Comparison of ENCODE assay signal across 8 cellular contexts in genomic region chr22:41460071-41460470, GRCh38. TPM values are rescaled to one million over a fixed set of nuclear protein-coding genes. Genes with fewer than 3 reads are reported as not detected.
DNase-seq lines count a peak whose midpoint lies in the region; ATAC-seq and TF ChIP-seq lines count a peak whose summit lies in the region.
"Not testable (repeated sequence)": the region's sequence is repeated elsewhere in the genome, so short reads cannot be mapped to it uniquely, and the experiment has no call there.

No MANE protein-coding gene starts in this region.

- not testable (repeated sequence) for TF ChIP-seq CTCF in chondrocyte (IDR thresholded peaks at IDR 0.05); neural crest cell (conservative IDR thresholded peaks at IDR 0.05); sigmoid colon (IDR thresholded peaks at IDR 0.05); testis (IDR thresholded peaks at IDR 0.05)

- peaks cover 28% of the 10 kb centered on the region for H3K36me3 Mint-ChIP-seq in activated naive CD4-positive, alpha-beta T cell treated with anti-CD3 and anti-CD28 coated beads for 36 hours (ENCODE audit: low read depth)
- H3K36me3 Mint-ChIP-seq in chondrocyte (ENCODE audit: low read depth) (peaks cover 23% of the 10 kb centered on the region), neural crest cell (ENCODE audit: low read depth) (peaks cover 12% of the 10 kb centered on the region)

- peak; percentile 82 for ATAC-seq in Right ventricle myocardium superior (ENCODE audit: poor library complexity)

- H3K4me1 Mint-ChIP-seq in activated naive CD4-positive, alpha-beta T cell treated with anti-CD3 and anti-CD28 coated beads for 36 hours (ENCODE audit: low read depth), result peaks cover 13% of the 10 kb centered on the region
- not testable (repeated sequence) for H3K4me1 Mint-ChIP-seq in chondrocyte (ENCODE audit: low read depth); neural crest cell

- not testable (repeated sequence) for TF ChIP-seq POLR2A in sigmoid colon (IDR thresholded peaks at IDR 0.05); testis (IDR thresholded peaks at IDR 0.05)

- H3K9me3 ChIP-seq in sigmoid colon, testis: not testable (repeated sequence)

- not testable (repeated sequence) for TF ChIP-seq EP300 in sigmoid colon (IDR thresholded peaks at IDR 0.05)

- DNase-seq in NCI-H1694 (lab: John Stamatoyannopoulos, UW) (peak; percentile 35), chondrocyte (ENCODE audit: low spot score) (peak; percentile 28), Right ventricle myocardium superior (peak; percentile 73), hippocampal formation (lab: John Stamatoyannopoulos, UW) (peak; percentile 42 to 52), sigmoid colon (peak; percentile 88), testis (peak; percentile 66)
- DNase-seq in activated naive CD4-positive, alpha-beta T cell treated with anti-CD3 and anti-CD28 coated beads for 36 hours; neural crest cell (ENCODE audit: low read depth, low spot score): not testable (repeated sequence)

- 81 to 84% methylated on average over 5 of the region's 5 CpGs for WGBS in sigmoid colon, 2 donors
- WGBS in testis, 2 donors, result 62 to 66% methylated on average over 5 of the region's 5 CpGs

- H3K27ac ChIP-seq in sigmoid colon, result peak overlapping the region in 3 of 4 donors; percentile 26 to 68 (median 43)
- not testable (repeated sequence) for H3K27ac ChIP-seq in testis

- not testable (repeated sequence) for H3K4me3 Mint-ChIP-seq in activated naive CD4-positive, alpha-beta T cell treated with anti-CD3 and anti-CD28 coated beads for 36 hours; chondrocyte (ENCODE audit: unreplicated experiment)
- H3K4me3 Mint-ChIP-seq in neural crest cell, result peak overlapping the region; percentile 27

- H3K27me3 ChIP-seq in sigmoid colon, testis: not testable (repeated sequence)

- peaks cover 17 to 70% (median 41%) of the 10 kb centered on the region in 4 donors for H3K36me3 ChIP-seq in sigmoid colon
- not testable (repeated sequence) for H3K36me3 ChIP-seq in testis (ENCODE audit: low read depth, missing control alignments)

- intact Hi-C loops in activated naive CD4-positive, alpha-beta T cell treated with anti-CD3 and anti-CD28 coated beads for 36 hours (cut with micrococcal nuclease); Right ventricle myocardium superior (cut with DNase I); sigmoid colon (cut with DNase I); testis (cut with DNase I; ENCODE audit: low total_unique reads): not testable (repeated sequence)

- peak overlapping the region; percentile 50 for H3K27ac Mint-ChIP-seq in activated naive CD4-positive, alpha-beta T cell treated with anti-CD3 and anti-CD28 coated beads for 36 hours
- H3K27ac Mint-ChIP-seq in chondrocyte (ENCODE audit: unreplicated experiment); neural crest cell (ENCODE audit: unreplicated experiment): not testable (repeated sequence)

- not testable (repeated sequence) for H3K4me3 ChIP-seq in sigmoid colon, testis

- not testable (repeated sequence) for H3K27me3 Mint-ChIP-seq in activated naive CD4-positive, alpha-beta T cell treated with anti-CD3 and anti-CD28 coated beads for 36 hours (ENCODE audit: low read depth); chondrocyte (ENCODE audit: low read depth); neural crest cell (ENCODE audit: low read depth)

- H3K9me3 Mint-ChIP-seq in activated naive CD4-positive, alpha-beta T cell treated with anti-CD3 and anti-CD28 coated beads for 36 hours; chondrocyte (ENCODE audit: low read depth); neural crest cell: not testable (repeated sequence)

- CTCF ChIA-PET in activated naive CD4-positive, alpha-beta T cell treated with anti-CD3 and anti-CD28 coated beads for 36 hours (lab: Charles Lee), result interaction anchor here (1.4 kb wide), 1 partner anchor 56 kb away, joined by 4 read pairs; no protein-coding TSS in a partner anchor

- not testable (repeated sequence) for H3K4me1 ChIP-seq in sigmoid colon, testis

RNA-seq across cellular contexts. Expression of gene PHF5A, which starts 8.4 kb away (rescaled TPM):
- total RNA-seq in activated naive CD4-positive, alpha-beta T cell treated with anti-CD3 and anti-CD28 coated beads for 36 hours, result 10 to 100 TPM; 67.5 to 69.0 TPM
- total RNA-seq in chondrocyte (22.5 to 32.4 TPM (median 26.8 TPM) in 3 replicates), Right ventricle myocardium superior (26.4 TPM), neural crest cell (81.8 and 88.9 TPM in 2 replicates), sigmoid colon (10 to 100 TPM; 31.9 to 54.2 (median 44.4) TPM), testis (10 to 100 TPM; 33.7 to 35.1 TPM)
- polyA plus RNA-seq in sigmoid colon (10 to 100 TPM; 49.2 to 59.6 (median 59.6) TPM), testis (ENCODE audit: insufficient read depth, low read depth, low replicate concordance) (42.8 TPM)

RNA-seq across cellular contexts. Expression of gene ACO2, which starts 8.8 kb away (rescaled TPM):
- 100 to 1,000 TPM; 113 to 118 TPM for total RNA-seq in activated naive CD4-positive, alpha-beta T cell treated with anti-CD3 and anti-CD28 coated beads for 36 hours
- total RNA-seq in chondrocyte, result 60.9 to 85.6 TPM (median 62.4 TPM) in 3 replicates
- 835 TPM for total RNA-seq in Right ventricle myocardium superior
- total RNA-seq in neural crest cell, result 71.6 and 80.6 TPM in 2 replicates
- total RNA-seq in sigmoid colon, result 10 to 100 TPM; 67.3 to 90.3 (median 83.0) TPM
- polyA plus RNA-seq in sigmoid colon, result 100 to 1,000 TPM; 106 to 157 (median 127) TPM
- total RNA-seq in testis, result 100 to 1,000 TPM; 133 to 178 TPM
- 113 TPM for polyA plus RNA-seq in testis (ENCODE audit: insufficient read depth, low read depth, low replicate concordance)

RNA-seq across cellular contexts. Expression of gene TOB2, which starts 13.5 kb away (rescaled TPM):
- total RNA-seq in activated naive CD4-positive, alpha-beta T cell treated with anti-CD3 and anti-CD28 coated beads for 36 hours, result 10 to 100 TPM; 16.4 to 16.8 TPM
- total RNA-seq in chondrocyte, result 37.7 to 42.0 TPM (median 40.8 TPM) in 3 replicates
- 62.6 TPM for total RNA-seq in Right ventricle myocardium superior
- 47.7 and 50.8 TPM in 2 replicates for total RNA-seq in neural crest cell
- total RNA-seq in sigmoid colon, result 10 to 100 TPM; 23.2 to 38.2 (median 31.8) TPM
- 10 to 100 TPM; 13.2 to 31.9 (median 15.0) TPM for polyA plus RNA-seq in sigmoid colon
- 10 to 100 TPM; 35.4 to 41.7 TPM for total RNA-seq in testis
- 32.7 TPM for polyA plus RNA-seq in testis (ENCODE audit: insufficient read depth, low read depth, low replicate concordance)
